ENCODE assay signal across 20 cellular contexts in genomic region chr11:123254357-123254756, GRCh38. TPM values are rescaled to one million over a fixed set of nuclear protein-coding genes. Genes with fewer than 3 reads are reported as not detected.
A peak's percentile ranks its signal among the peaks of the same experiment; 100 is the strongest.
DNase-seq lines count a peak whose midpoint lies in the region; ATAC-seq, FAIRE-seq and TF ChIP-seq lines count a peak whose summit lies in the region.
"Had no signal": no experiment of that assay in that cellular context is flagged by ENCODE, and none has a peak within 500 bp of the region (broad histone marks: within the 10 kb centered on the region; RNA-seq: fewer than 3 reads in every experiment).

No MANE protein-coding gene starts in this region.

- DNase-seq in WTC11 (ENCODE audit: low spot score), result no peak
- DNase-seq in kidney, result peak; percentile 0
- no peak for DNase-seq in NCI-H526 treated with DMSO at 0.1 percent for 48 hours (lab: John Stamatoyannopoulos, UW)
- no peak for DNase-seq in NCI-H1930 (lab: John Stamatoyannopoulos, UW)
- DNase-seq in HuH-7 (ENCODE audit: low spot score), result no peak
- DNase-seq: ACHN; BE2C; Caco-2; CD4-positive, CD25-positive, alpha-beta regulatory T cell; GDM1; H7; KBM-7 had no signal

- peaks cover 23% of the 10 kb centered on the region for H3K27me3 Mint-ChIP-seq in WTC11 (ENCODE audit: low read depth)

- H3K4me1 ChIP-seq in kidney (ENCODE audit: control insufficient read depth in 1 of 2, insufficient read depth in 1 of 2, low read depth in 1 of 2, low read length in 2 of 2) (no peaks in the 10 kb centered on the region), subcutaneous abdominal adipose tissue (ENCODE audit: control insufficient read depth in 5 of 5, insufficient read depth in 5 of 5, low read length in 5 of 5) (peaks cover 4 to 39% (median 10%) of the 10 kb centered on the region in 5 donors)
- H3K4me1 ChIP-seq: BE2C, Caco-2 had no signal

- peaks cover 13% of the 10 kb centered on the region for H3K4me1 Mint-ChIP-seq in WTC11
- H3K4me1 Mint-ChIP-seq: CD4-positive, CD25-positive, alpha-beta regulatory T cell; IgD-negative memory B cell had no signal

- no peak overlapping the region for H3K4me3 Mint-ChIP-seq in WTC11
- H3K4me3 Mint-ChIP-seq: CD4-positive, CD25-positive, alpha-beta regulatory T cell; GM23338; IgD-negative memory B cell had no signal

- no peak for TF ChIP-seq CTCF in WTC11 (IDR thresholded peaks at IDR 0.05)
- no peak for TF ChIP-seq CTCF in kidney (IDR thresholded peaks at IDR 0.05; ENCODE audit: borderline replicate concordance, extremely low read depth, insufficient read depth)

- H3K27ac Mint-ChIP-seq in WTC11, result no peak overlapping the region
- H3K27ac Mint-ChIP-seq: GM23338, IgD-negative memory B cell had no signal

- no peaks in the 10 kb centered on the region for H3K36me3 ChIP-seq in kidney (ENCODE audit: control insufficient read depth in 1 of 2, insufficient read depth in 2 of 2, low read length in 2 of 2)
- no peaks in the 10 kb centered on the region for H3K36me3 ChIP-seq in subcutaneous abdominal adipose tissue (ENCODE audit: control insufficient read depth in 5 of 5, insufficient read depth in 5 of 5, low read length in 5 of 5)
- H3K36me3 ChIP-seq: BE2C had no signal

- H3K27ac ChIP-seq in kidney (ENCODE audit: low read depth in 2 of 2, low read length in 2 of 2) (no peak overlapping the region), subcutaneous abdominal adipose tissue (ENCODE audit: low read depth, low read length) (peak overlapping the region; percentile 62)
- H3K27ac ChIP-seq: HL-60 had no signal

- CTCF ChIA-PET in WTC11 (lab: Charles Lee), result interaction anchor here (1.2 to 1.6 kb wide), 3 partner anchors 144 to 151 kb away, joined by 3 to 7 read pairs (median 5); no protein-coding TSS in a partner anchor

- no peak overlapping the region for H3K4me3 ChIP-seq in kidney (ENCODE audit: low read length in 2 of 2)
- no peak overlapping the region for H3K4me3 ChIP-seq in subcutaneous abdominal adipose tissue (ENCODE audit: low read depth in 1 of 5, low read length in 5 of 5)
- H3K4me3 ChIP-seq: GM23338 had no signal

- no peak for FAIRE-seq in kidney (lab: Jason Lieb, UNC)
- FAIRE-seq: A204.1, D721Med, GM18507 had no signal

- no peak for ATAC-seq in WTC11
- ATAC-seq: GM23338, HCT116 had no signal

- H3K27me3 ChIP-seq in subcutaneous abdominal adipose tissue (ENCODE audit: control insufficient read depth in 5 of 5, insufficient read depth in 4 of 5, low read length in 5 of 5), result no peaks in the 10 kb centered on the region
- H3K27me3 ChIP-seq: BE2C had no signal

- no peaks in the 10 kb centered on the region for H3K9me3 ChIP-seq in kidney (ENCODE audit: control insufficient read depth in 1 of 2, low read length in 2 of 2)
- H3K9me3 ChIP-seq in subcutaneous abdominal adipose tissue (ENCODE audit: control insufficient read depth in 5 of 5, low read length in 5 of 5), result peaks cover 0 to 2% (median 0%) of the 10 kb centered on the region in 5 donors
- H3K9me3 ChIP-seq: BE2C had no signal

- H3K36me3 Mint-ChIP-seq in WTC11, result peaks cover 19% of the 10 kb centered on the region
- H3K36me3 Mint-ChIP-seq: IgD-negative memory B cell had no signal

- POLR2A ChIA-PET in WTC11 (lab: Charles Lee), result no interaction called here

- intact Hi-C loops in kidney (cut with DNase I), result no loop called here

- H3K9me3 Mint-ChIP-seq in WTC11, result peaks cover 26% of the 10 kb centered on the region

- H3K9ac ChIP-seq in kidney (ENCODE audit: low read length in 2 of 2) (no peak overlapping the region), subcutaneous abdominal adipose tissue (ENCODE audit: low read length in 5 of 5) (no peak overlapping the region)

TF ChIP-seq in WTC11, 78 proteins besides CTCF, POLR2A, EP300 and RAD21:
- no peak for TF ChIP-seq AFF4 (CRISPR knock-in tag; IDR thresholded peaks at IDR 0.05; ENCODE audit: borderline replicate concordance)
- TF ChIP-seq ZBTB21 (CRISPR knock-in tag; IDR thresholded peaks at IDR 0.05; ENCODE audit: borderline replicate concordance), result no peak
- no peak for TF ChIP-seq ARID4B (CRISPR knock-in tag; IDR thresholded peaks at IDR 0.05; ENCODE audit: borderline replicate concordance)
- TF ChIP-seq GABPB1 (CRISPR knock-in tag; IDR thresholded peaks at IDR 0.05), result no peak
- TF ChIP-seq ZNF121 (CRISPR knock-in tag; IDR thresholded peaks at IDR 0.05), result peak; percentile 87

RNA-seq across cellular contexts. Expression of gene CLMP, which starts 59.3 kb away (rescaled TPM):
- total RNA-seq in WTC11 (2021) (14.3 to 20.0 TPM (median 18.2 TPM) in 3 replicates), kidney (6.8 TPM)
- 1.2 TPM for polyA plus RNA-seq in kidney (ENCODE audit: insufficient read depth, low read depth, low replicate concordance)
